In genomic region chr1:44619261-44619900, GRCh38 we compare ENCODE assay signal across 15 cellular contexts. TPM values are rescaled to one million over a fixed set of nuclear protein-coding genes. Genes with fewer than 3 reads are reported as not detected.
A peak's percentile ranks its signal among the peaks of the same experiment; 100 is the strongest.
DNase-seq lines count a peak whose midpoint lies in the region; ATAC-seq and TF ChIP-seq lines count a peak whose summit lies in the region.
"Had no signal": no experiment of that assay in that cellular context is flagged by ENCODE, and none has a peak within 500 bp of the region (broad histone marks: within the 10 kb centered on the region; RNA-seq: fewer than 3 reads in every experiment).

No MANE protein-coding gene starts in this region.

- H4K20me1 ChIP-seq in mammary epithelial cell (ENCODE audit: insufficient read depth, low read length) = no peaks in the 10 kb centered on the region

- ATAC-seq in GM18907 (IDR thresholded peaks at IDR 0.05; ENCODE audit: unreplicated experiment) = no peak

- in situ Hi-C loops in mammary epithelial cell (cut with MboI; ENCODE audit: low sequenced_read_pairs in 2 of 2) = no loop called here

- 86% methylated on average over 11 of the region's 12 CpGs for WGBS in mammary epithelial cell (ENCODE audit: low coverage, missing lambda C conversion rate)

- no peak overlapping the region for H2AFZ ChIP-seq in mammary epithelial cell (ENCODE audit: low read depth, low read length)

- peaks cover 12% of the 10 kb centered on the region for H3K4me1 ChIP-seq in mammary epithelial cell (ENCODE audit: insufficient read depth, low read length)

- H3K4me2 ChIP-seq in mammary epithelial cell (ENCODE audit: insufficient read depth, low read depth, low read length) = no peak overlapping the region

- dilution Hi-C loops in mammary epithelial cell (cut with HindIII; ENCODE audit: low sequenced_read_pairs) = no loop called here

- no peaks in the 10 kb centered on the region for H3K36me3 ChIP-seq in mammary epithelial cell (ENCODE audit: insufficient read depth, low read length)
- H3K36me3 ChIP-seq: cardiac muscle cell, Peyer's patch had no signal

- no peak overlapping the region for H3K27ac ChIP-seq in mammary epithelial cell (ENCODE audit: insufficient read depth, low read depth, low read length)
- H3K27ac ChIP-seq: cardiac muscle cell, Peyer's patch had no signal

- H3K79me2 ChIP-seq in mammary epithelial cell (ENCODE audit: insufficient read depth, low read length) = no peaks in the 10 kb centered on the region

- DNase-seq in AG08396 (ENCODE audit: low spot score) (peak; percentile 65), HT1080 (ENCODE audit: low read depth) (peak; percentile 58), choroid plexus epithelial cell (ENCODE audit: low read depth) (peak; percentile 40), left kidney (ENCODE audit: low read depth, low spot score) (peak; percentile 94), SK-N-DZ (ENCODE audit: low spot score) (no peak), mammary epithelial cell (no peak), superior temporal gyrus (ENCODE audit: extremely low spot score) (no peak)
- DNase-seq: activated CD4-positive, alpha-beta memory T cell treated with anti-CD3 and anti-CD28 coated beads for 36 hours; AML-193; DND-41; islet precursor cell; NCI-H2171 treated with DMSO at 0.1 percent for 48 hours; Peyer's patch had no signal

- no peak overlapping the region for H3K9ac ChIP-seq in mammary epithelial cell (ENCODE audit: insufficient read depth, low read length)

- TF ChIP-seq CTCF in choroid plexus epithelial cell (conservative IDR thresholded peaks at IDR 0.05; ENCODE audit: low read depth, low read length) (no peak), mammary epithelial cell (conservative IDR thresholded peaks at IDR 0.05 in 1 of 2, IDR thresholded peaks at IDR 0.05 in 1 of 2; ENCODE audit: extremely low read depth in 1 of 2, insufficient read depth in 1 of 2, low read depth in 1 of 2, low read length in 2 of 2) (no peak)

- H3K27me3 ChIP-seq in mammary epithelial cell (ENCODE audit: insufficient read depth, low read length) = no peaks in the 10 kb centered on the region
- H3K27me3 ChIP-seq: cardiac muscle cell had no signal

- no TSS peak for BruUV-seq in mammary epithelial cell (replicated peaks; lab: Mats Ljungman, UMichigan)

- CTCF ChIA-PET in mammary epithelial cell (lab: Charles Lee; ENCODE audit: low non-redundant PET) = no interaction called here

- no peaks in the 10 kb centered on the region for H3K9me3 ChIP-seq in mammary epithelial cell (replicated peaks; ENCODE audit: insufficient read depth, low read length)
- H3K9me3 ChIP-seq: Peyer's patch had no signal

- intact Hi-C loops in mammary epithelial cell (cut with micrococcal nuclease) = no loop called here

- no peak overlapping the region for H3K4me3 ChIP-seq in choroid plexus epithelial cell (ENCODE audit: low read depth, low read length)
- H3K4me3 ChIP-seq in mammary epithelial cell (replicated peaks in 1 of 3; ENCODE audit: insufficient read depth in 1 of 3, low read depth in 2 of 3, low read length in 3 of 3) = no peak overlapping the region
- H3K4me3 ChIP-seq: cardiac muscle cell, Peyer's patch had no signal

RNA-seq across cellular contexts. Expression of gene TMEM53, which starts 54.9 kb away (rescaled TPM):
- 3.9 and 4.2 TPM in 2 replicates for total RNA-seq in HT1080 (2014; rRNA removed; shearing (Covaris generic))
- polyA plus RNA-seq in HT1080 (2015; cell fraction: cytosol; rRNA removed) = 6.2 and 11.0 TPM in 2 replicates
- 4.1 and 4.6 TPM in 2 replicates for polyA plus RNA-seq in HT1080 (2015; cell fraction: nucleus; rRNA removed)
- 4.8 and 7.3 TPM in 2 replicates for polyA plus RNA-seq in SK-N-DZ (2014; cell fraction: cytosol; rRNA removed)
- 3.3 and 5.8 TPM in 2 replicates for polyA plus RNA-seq in SK-N-DZ (2014; cell fraction: nucleus; rRNA removed)
- total RNA-seq in mammary epithelial cell = 1 to 10 TPM; 9.3 to 9.7 TPM
- 13.0 TPM for polyA plus RNA-seq in mammary epithelial cell
- polyA minus RNA-seq in mammary epithelial cell = 2.2 TPM

RNA-seq across cellular contexts. Expression of gene ARMH1, which starts 55.1 kb away (rescaled TPM):
- total RNA-seq in HT1080 (2014; rRNA removed; shearing (Covaris generic)) = not detected in 2 replicates
- not detected in 2 replicates for polyA plus RNA-seq in HT1080 (2015; cell fraction: cytosol; rRNA removed)
- 0.35 and 0.93 TPM in 2 replicates for polyA plus RNA-seq in HT1080 (2015; cell fraction: nucleus; rRNA removed)
- polyA plus RNA-seq in SK-N-DZ (2014; cell fraction: cytosol; rRNA removed) = not detected in 2 replicates
- polyA plus RNA-seq in SK-N-DZ (2014; cell fraction: nucleus; rRNA removed) = 3.8 and 9.8 TPM in 2 replicates
- total RNA-seq in mammary epithelial cell = 1 to 10 TPM in 1 of 2 donors, not detected in 1; 1.5 TPM
- 0.51 TPM for polyA plus RNA-seq in mammary epithelial cell
- polyA minus RNA-seq in mammary epithelial cell = not detected

Comparison
In these comparisons a context has a peak if more than half of its experiments do, and no peak if none do; other contexts are left out.
1. DNase-seq: peak in AG08396 (single experiment), HT1080 (single experiment), choroid plexus epithelial cell (single experiment) and left kidney (single experiment); none in SK-N-DZ (single experiment), mammary epithelial cell (single experiment) and superior temporal gyrus (single experiment).